ENCODE assay signal across 19 cellular contexts in genomic region chr7:117630907-117631564, GRCh38.
DNase-seq lines count a peak whose midpoint lies in the region; ATAC-seq and TF ChIP-seq lines count a peak whose summit lies in the region.
"Had no signal": no experiment of that assay in that cellular context is flagged by ENCODE, and none has a peak within 500 bp of the region (broad histone marks: within the 10 kb centered on the region; RNA-seq: fewer than 3 reads in every experiment).

No MANE protein-coding gene starts in this region.

- H3K4me1 Mint-ChIP-seq in MCF 10A (ENCODE audit: insufficient read depth, unreplicated experiment), result peaks cover 4% of the 10 kb centered on the region
- H3K4me1 Mint-ChIP-seq: CD14-positive monocyte had no signal

- intact Hi-C loops in mammary epithelial cell (cut with micrococcal nuclease) (no loop called here), MCF 10A (cut with micrococcal nuclease) (no loop called here), IMR-90 (cut with micrococcal nuclease) (no loop called here), left ventricle myocardium inferior (cut with micrococcal nuclease) (no loop called here)

- CTCF ChIA-PET in mammary epithelial cell (lab: Charles Lee; ENCODE audit: low non-redundant PET) (no interaction called here), MCF 10A (lab: Yijun Ruan, JAX) (interaction anchor here (0.9 kb wide), 1 partner anchor 17 kb away, joined by 3 read pairs; no protein-coding TSS in a partner anchor), IMR-90 (lab: Yijun Ruan, JAX) (no interaction called here)

- no peaks in the 10 kb centered on the region for H3K9me3 Mint-ChIP-seq in MCF 10A (ENCODE audit: unreplicated experiment)

- H3K27me3 ChIP-seq in mammary epithelial cell (ENCODE audit: insufficient read depth, low read length), result no peaks in the 10 kb centered on the region
- H3K27me3 ChIP-seq in IMR-90 (ENCODE audit: control insufficient read depth, insufficient read depth, low read length), result no peaks in the 10 kb centered on the region
- no peaks in the 10 kb centered on the region for H3K27me3 ChIP-seq in iPS-20b (ENCODE audit: insufficient read depth, low read length)
- no peaks in the 10 kb centered on the region for H3K27me3 ChIP-seq in left ventricle myocardium inferior (ENCODE audit: low read depth)

- H2AFZ ChIP-seq in mammary epithelial cell (ENCODE audit: low read depth, low read length), result peak overlapping the region; percentile 72
- peak overlapping the region; percentile 77 for H2AFZ ChIP-seq in IMR-90 (replicated peaks; ENCODE audit: low read length, poor library complexity)

- ATAC-seq in IMR-90 (ENCODE audit: low read depth) (no peak), GM18858 (IDR thresholded peaks at IDR 0.05; ENCODE audit: unreplicated experiment) (no peak)
- ATAC-seq: K562 had no signal

- no peak for TF ChIP-seq RAD21 in IMR-90 (IDR thresholded peaks at IDR 0.05; ENCODE audit: low read length)

- H3K27ac ChIP-seq in mammary epithelial cell (ENCODE audit: insufficient read depth, low read depth, low read length) (no peak overlapping the region), IMR-90 (ENCODE audit: insufficient read depth, low read length) (no peak overlapping the region), iPS-20b (ENCODE audit: low read length) (peak overlapping the region; percentile 27), left ventricle myocardium inferior (replicated peaks) (no peak overlapping the region)
- H3K27ac ChIP-seq: HL-60 had no signal

- no peak overlapping the region for H3K4me3 ChIP-seq in mammary epithelial cell (replicated peaks in 1 of 3; ENCODE audit: insufficient read depth in 1 of 3, low read depth in 2 of 3, low read length in 3 of 3)
- H3K4me3 ChIP-seq in IMR-90 (ENCODE audit: insufficient read depth, low read depth, low read length), result no peak overlapping the region
- H3K4me3 ChIP-seq in iPS-20b (ENCODE audit: low read length), result no peak overlapping the region; the same call in 1 of the 2 replicates
- H3K4me3 ChIP-seq in left ventricle myocardium inferior, result no peak overlapping the region
- H3K4me3 ChIP-seq: K562 had no signal

- no peak overlapping the region for H3K4me3 Mint-ChIP-seq in MCF 10A (ENCODE audit: unreplicated experiment)
- H3K4me3 Mint-ChIP-seq: CD14-positive monocyte had no signal

- H3K23ac ChIP-seq in IMR-90 (ENCODE audit: low read depth, low read length), result no peak overlapping the region

- H3K36me3 ChIP-seq in mammary epithelial cell (ENCODE audit: insufficient read depth, low read length) (no peaks in the 10 kb centered on the region), IMR-90 (ENCODE audit: control insufficient read depth, insufficient read depth, low read length) (no peaks in the 10 kb centered on the region), iPS-20b (ENCODE audit: insufficient read depth, low read depth, low read length) (no peaks in the 10 kb centered on the region), left ventricle myocardium inferior (no peaks in the 10 kb centered on the region)

- H3K4me2 ChIP-seq in mammary epithelial cell (ENCODE audit: insufficient read depth, low read depth, low read length), result no peak overlapping the region
- no peak overlapping the region for H3K4me2 ChIP-seq in IMR-90 (ENCODE audit: low read depth, low read length)
- H3K4me2 ChIP-seq: SK-N-SH had no signal

- no peak overlapping the region for H2BK15ac ChIP-seq in IMR-90 (ENCODE audit: low read depth, low read length)

- no peak overlapping the region for H3K9ac ChIP-seq in mammary epithelial cell (ENCODE audit: insufficient read depth, low read length)
- no peak overlapping the region for H3K9ac ChIP-seq in IMR-90 (ENCODE audit: low read depth, low read length)
- peak overlapping the region; percentile 16; the same call in 1 of the 2 replicates for H3K9ac ChIP-seq in iPS-20b (ENCODE audit: low read depth, low read length)
- H3K9ac ChIP-seq: SK-N-SH had no signal

- peak overlapping the region; percentile 46 for H2BK5ac ChIP-seq in IMR-90 (ENCODE audit: low read depth, low read length, poor library complexity, severe bottlenecking)

- POLR2A ChIA-PET in MCF 10A (lab: Yijun Ruan, JAX), result no interaction called here
- POLR2A ChIA-PET in IMR-90 (lab: Charles Lee; ENCODE audit: unreplicated experiment), result no interaction called here

- BruUV-seq in mammary epithelial cell (replicated peaks; lab: Mats Ljungman, UMichigan) (no TSS peak), MCF 10A (replicated peaks; lab: Mats Ljungman, UMichigan) (no TSS peak), IMR-90 (replicated peaks; lab: Mats Ljungman, UMichigan) (no TSS peak)

- peaks cover 49% of the 10 kb centered on the region for H3K27me3 Mint-ChIP-seq in MCF 10A (ENCODE audit: insufficient read depth, unreplicated experiment)

- dilution Hi-C loops in mammary epithelial cell (cut with HindIII; ENCODE audit: low sequenced_read_pairs) (no loop called here), IMR-90 (cut with HindIII; ENCODE audit: low sequenced_read_pairs, unreplicated experiment) (no loop called here)

- H3K56ac ChIP-seq in IMR-90 (ENCODE audit: extremely low read depth, insufficient read depth, low read length), result no peak overlapping the region

- H3K9me1 ChIP-seq in IMR-90 (ENCODE audit: insufficient read depth, low read length), result no peaks in the 10 kb centered on the region

- peak overlapping the region in 1 of 2 experiments; percentile 61; a peak in 2 of 4 replicates for H4K8ac ChIP-seq in IMR-90 (ENCODE audit: low read depth in 2 of 2, low read length in 2 of 2)

- peak overlapping the region; percentile 80; the same call in 1 of the 2 replicates for H4K5ac ChIP-seq in IMR-90 (ENCODE audit: low read depth, low read length)

- TF ChIP-seq POLR2A in IMR-90 (IDR thresholded peaks at IDR 0.05; ENCODE audit: low read depth, low read length), result no peak

- no peak overlapping the region for H3K27ac Mint-ChIP-seq in MCF 10A (ENCODE audit: low read depth, unreplicated experiment)
- H3K27ac Mint-ChIP-seq: CD14-positive monocyte had no signal

- peak overlapping the region; percentile 38; the same call in 1 of the 2 replicates for H4K91ac ChIP-seq in IMR-90 (ENCODE audit: insufficient read depth, low read depth, low read length)

- in situ Hi-C loops in mammary epithelial cell (cut with MboI; ENCODE audit: low sequenced_read_pairs in 2 of 2), result no loop called here
- in situ Hi-C loops in IMR-90 (cut with MboI; ENCODE audit: low sequenced_read_pairs), result no loop called here

- no peaks in the 10 kb centered on the region for H3K79me2 ChIP-seq in mammary epithelial cell (ENCODE audit: insufficient read depth, low read length)

- peak overlapping the region; percentile 9 for H2BK120ac ChIP-seq in IMR-90 (ENCODE audit: low read depth, low read length)

- no peaks in the 10 kb centered on the region for H3K4me1 ChIP-seq in mammary epithelial cell (ENCODE audit: insufficient read depth, low read length)
- no peaks in the 10 kb centered on the region for H3K4me1 ChIP-seq in IMR-90 (ENCODE audit: control insufficient read depth, insufficient read depth, low read length)
- H3K4me1 ChIP-seq in iPS-20b (ENCODE audit: insufficient read depth, low read length), result peaks cover 14% of the 10 kb centered on the region; the same call in 1 of the 2 replicates
- H3K4me1 ChIP-seq in left ventricle myocardium inferior, result no peaks in the 10 kb centered on the region

- H4K20me1 ChIP-seq in mammary epithelial cell (ENCODE audit: insufficient read depth, low read length), result no peaks in the 10 kb centered on the region
- no peaks in the 10 kb centered on the region for H4K20me1 ChIP-seq in IMR-90 (ENCODE audit: insufficient read depth, low read length)

- DNase-seq in mammary epithelial cell (no peak), MCF 10A (ENCODE audit: unreplicated experiment) (no peak), IMR-90 (no peak), left ventricle myocardium inferior (no peak), KG1 (lab: John Stamatoyannopoulos, UW) (no peak), SIG-M5 treated with dmso at 0.1 percent for 504 hours (lab: John Stamatoyannopoulos, UW; ENCODE audit: unreplicated experiment) (no peak)
- DNase-seq: 8988T, DMS 273 treated with DMSO at 0.1 percent for 48 hours, NCI-H187, NCI-H226, NCI-H82, OCI-M1, Right ventricle myocardium superior, SK-N-SH had no signal

- 0 out of 2 replicates have a peak overlapping the region, but pooled peaks have one; percentile 0 for H2AK5ac ChIP-seq in IMR-90 (ENCODE audit: low read depth, low read length)

- no peak for TF ChIP-seq CTCF in mammary epithelial cell (conservative IDR thresholded peaks at IDR 0.05 in 1 of 2, IDR thresholded peaks at IDR 0.05 in 1 of 2; ENCODE audit: extremely low read depth in 1 of 2, insufficient read depth in 1 of 2, low read depth in 1 of 2, low read length in 2 of 2)
- TF ChIP-seq CTCF in MCF 10A (IDR thresholded peaks at IDR 0.05; ENCODE audit: unreplicated experiment), result no peak
- TF ChIP-seq CTCF in IMR-90 (conservative IDR thresholded peaks at IDR 0.05; ENCODE audit: low read depth, low read length), result no peak
- no peak for TF ChIP-seq CTCF in left ventricle myocardium inferior (IDR thresholded peaks at IDR 0.05; ENCODE audit: borderline replicate concordance)

- H3K9me3 ChIP-seq in mammary epithelial cell (replicated peaks; ENCODE audit: insufficient read depth, low read length), result no peaks in the 10 kb centered on the region
- H3K9me3 ChIP-seq in IMR-90 (ENCODE audit: control insufficient read depth, insufficient read depth, low read length), result 0 out of 2 replicates have a peak, but pooled peaks cover 2% of the 10 kb centered on the region
- H3K9me3 ChIP-seq in iPS-20b (ENCODE audit: insufficient read depth, low read depth, low read length), result peaks cover 3% of the 10 kb centered on the region; the same call in 1 of the 2 replicates
- peaks cover 18% of the 10 kb centered on the region for H3K9me3 ChIP-seq in left ventricle myocardium inferior (replicated peaks)
- H3K9me3 ChIP-seq: SK-N-SH had no signal

- peak overlapping the region; percentile 31 for H3K4ac ChIP-seq in IMR-90 (ENCODE audit: low read depth, low read length)

- H2AK9ac ChIP-seq in IMR-90 (replicated peaks; ENCODE audit: low read depth, low read length, poor library complexity), result no peak overlapping the region

- H3K14ac ChIP-seq in IMR-90 (replicated peaks; ENCODE audit: low read depth, low read length), result no peak overlapping the region; the same call in 1 of the 2 replicates

- H3K36me3 Mint-ChIP-seq in MCF 10A (ENCODE audit: insufficient read depth, unreplicated experiment), result no peaks in the 10 kb centered on the region
- H3K36me3 Mint-ChIP-seq: CD14-positive monocyte had no signal

- WGBS in mammary epithelial cell (ENCODE audit: low coverage, missing lambda C conversion rate), result 100% methylated on average over 1 of the region's 1 CpG
- WGBS in IMR-90 (ENCODE audit: extremely low coverage in 2 of 2, insufficient read length in 1 of 2), 2 experiments, result no CpG with 5 or more reads among the region's 1 CpG

- peak overlapping the region; percentile 6; the same call in 1 of the 2 replicates for H2BK20ac ChIP-seq in IMR-90 (ENCODE audit: low read depth, low read length)

- peak overlapping the region; percentile 97 for H3K18ac ChIP-seq in IMR-90 (ENCODE audit: low read depth, low read length)

- H3K79me1 ChIP-seq in IMR-90 (ENCODE audit: low read depth in 1 of 2, low read length in 2 of 2), result no peaks in the 10 kb centered on the region

TF ChIP-seq in IMR-90, 13 proteins besides CTCF, POLR2A, EP300 and RAD21 (continues in another document):
- no peak for TF ChIP-seq RFX5 (IDR thresholded peaks at IDR 0.05; ENCODE audit: low read depth, low read length)
- no peak for TF ChIP-seq FOS (IDR thresholded peaks at IDR 0.05; ENCODE audit: low read depth, low read length)
- no peak for TF ChIP-seq NFE2L2 (IDR thresholded peaks at IDR 0.05; ENCODE audit: low read depth, low read length)
